ENCODE assay signal across 22 cellular contexts in the genomic region with DNA sequence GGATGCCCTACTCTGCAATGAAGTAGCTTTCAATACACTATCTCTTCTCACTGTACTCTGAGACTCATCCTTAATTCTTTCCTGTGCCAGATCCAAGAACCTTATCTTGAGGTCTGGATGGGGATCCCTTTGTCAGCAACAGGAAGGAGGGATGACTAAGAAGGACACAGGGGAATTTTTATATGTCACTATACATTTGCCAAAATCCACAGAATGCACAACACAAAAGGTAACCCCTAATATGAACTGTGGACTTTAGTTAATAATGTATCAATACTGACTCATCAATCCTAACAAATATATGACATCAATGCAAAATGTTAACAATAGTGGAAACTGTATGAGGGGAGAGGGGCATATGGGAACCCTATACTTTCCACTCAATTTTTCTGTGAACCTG. TPM values are rescaled to one million over a fixed set of nuclear protein-coding genes. Genes with fewer than 3 reads are reported as not detected.
DNase-seq lines count a peak whose midpoint lies in the region; FAIRE-seq and TF ChIP-seq lines count a peak whose summit lies in the region.
"Had no signal": no experiment of that assay in that cellular context is flagged by ENCODE, and none has a peak within 500 bp of the region (broad histone marks: within the 10 kb centered on the region; RNA-seq: fewer than 3 reads in every experiment).

No MANE protein-coding gene starts in this region.

- H3K27ac ChIP-seq in breast epithelium: no peak overlapping the region
- H3K27ac ChIP-seq in adrenal gland: peak overlapping the region in 4 of 5 donors; percentile 21 to 67 (median 50)
- H3K27ac ChIP-seq: BLaER1 had no signal

- H3K36me3 ChIP-seq in breast epithelium: no peaks in the 10 kb centered on the region
- H3K36me3 ChIP-seq in adrenal gland (replicated peaks in 1 of 2): no peaks in the 10 kb centered on the region
- H3K36me3 ChIP-seq: BLaER1 had no signal

- intact Hi-C loops in MCF 10A (cut with micrococcal nuclease) (no loop called here), breast epithelium (cut with DNase I; ENCODE audit: low total_unique reads) (no loop called here), adrenal gland (cut with DNase I) (no loop called here)

- no peak for TF ChIP-seq CTCF in MCF 10A (IDR thresholded peaks at IDR 0.05; ENCODE audit: unreplicated experiment)
- TF ChIP-seq CTCF in breast epithelium (IDR thresholded peaks at IDR 0.05): no peak
- TF ChIP-seq CTCF in adrenal gland (IDR thresholded peaks at IDR 0.05): no peak
- no peak for TF ChIP-seq CTCF in fibroblast of the aortic adventitia (IDR thresholded peaks at IDR 0.05; ENCODE audit: insufficient read depth, low read length)

- H3K4me1 Mint-ChIP-seq in MCF 10A (ENCODE audit: insufficient read depth, unreplicated experiment): no peaks in the 10 kb centered on the region

- POLR2A ChIA-PET in MCF 10A (lab: Yijun Ruan, JAX): interaction anchor here (0.5 to 1.5 kb wide), 2 partner anchors 8 to 196 kb away, joined by 3 to 4 read pairs; no protein-coding TSS in a partner anchor

- no peaks in the 10 kb centered on the region for H3K27me3 ChIP-seq in breast epithelium
- no peaks in the 10 kb centered on the region for H3K27me3 ChIP-seq in adrenal gland
- H3K27me3 ChIP-seq: BLaER1 had no signal

- DNase-seq in MCF 10A (ENCODE audit: unreplicated experiment) (peak; percentile 9), breast epithelium (ENCODE audit: low spot score in 2 of 2) (no peak), HT1080 (ENCODE audit: low read depth) (peak; percentile 50), adrenal gland (no peak), fibroblast of the aortic adventitia (ENCODE audit: low read depth) (peak; percentile 23), RCC 7860 (ENCODE audit: low spot score) (no peak), HUDEP-2 (lab: John Stamatoyannopoulos, UW; ENCODE audit: unreplicated experiment in 76 of 76) (no peak)
- no peak for DNase-seq in stimulated activated CD4-positive, alpha-beta T cell treated with anti-CD3 and anti-CD28 coated beads, Interleukin-12 subunit alpha, Interleukin-12 subunit beta, amount 100 ng/mL, for 4 hours
- DNase-seq: CD4-positive, alpha-beta memory T cell; DND-41; GF-D8; MM.1S; NCI-H1092; NCI-H1436 treated with DMSO at 0.1 percent for 48 hours; NCI-H2029 treated with DMSO at 0.1 percent for 48 hours; NCI-H2171; NCI-H446 treated with DMSO at 0.1 percent for 48 hours; NK-92 treated with Interleukin-12 subunit alpha and Interleukin-12 subunit beta, amount 100 ng/mL, for 24 hours; SIG-M5 had no signal

- no peak overlapping the region for H3K4me3 Mint-ChIP-seq in MCF 10A (ENCODE audit: unreplicated experiment)
- H3K4me3 Mint-ChIP-seq: CD4-positive, alpha-beta memory T cell had no signal

- TF ChIP-seq POLR2A in breast epithelium (IDR thresholded peaks at IDR 0.05): no peak
- no peak for TF ChIP-seq POLR2A in adrenal gland (IDR thresholded peaks at IDR 0.05)

- H3K27ac Mint-ChIP-seq in MCF 10A (ENCODE audit: low read depth, unreplicated experiment): no peak overlapping the region
- H3K27ac Mint-ChIP-seq: CD4-positive, alpha-beta memory T cell had no signal

- peaks cover 5% of the 10 kb centered on the region for H3K36me3 Mint-ChIP-seq in MCF 10A (ENCODE audit: insufficient read depth, unreplicated experiment)

- no peak for FAIRE-seq in RCC 7860 (lab: Jason Lieb, UNC)
- FAIRE-seq: A204.1, H1 had no signal

- CTCF ChIA-PET in MCF 10A (lab: Yijun Ruan, JAX): interaction anchor here (0.6 kb wide), 1 partner anchor 489 kb away, joined by 5 read pairs; no protein-coding TSS in a partner anchor

- H3K4me1 ChIP-seq in breast epithelium (no peaks in the 10 kb centered on the region), adrenal gland (replicated peaks in 1 of 2) (no peaks in the 10 kb centered on the region)

- H3K9me3 Mint-ChIP-seq in MCF 10A (ENCODE audit: unreplicated experiment): no peaks in the 10 kb centered on the region

- H3K27me3 Mint-ChIP-seq in MCF 10A (ENCODE audit: insufficient read depth, unreplicated experiment): no peaks in the 10 kb centered on the region

- H3K4me3 ChIP-seq in breast epithelium (no peak overlapping the region), adrenal gland (no peak overlapping the region), fibroblast of the aortic adventitia (ENCODE audit: low read depth, low read length) (no peak overlapping the region)
- H3K4me3 ChIP-seq: BLaER1 had no signal

- BruUV-seq in MCF 10A (replicated peaks; lab: Mats Ljungman, UMichigan): no TSS peak

- H3K9me3 ChIP-seq in breast epithelium (no peaks in the 10 kb centered on the region), adrenal gland (replicated peaks in 1 of 3) (no peaks in the 10 kb centered on the region)
- H3K9me3 ChIP-seq: BLaER1 had no signal

RNA-seq across cellular contexts. Expression of gene RBBP6, which starts 4.7 kb away (rescaled TPM):
- 50.1 and 57.3 TPM in 2 replicates for total RNA-seq in MCF 10A (2022)
- 10 to 100 TPM; 54.7 to 90.7 (median 67.8) TPM for total RNA-seq in breast epithelium
- 13.9 and 15.4 TPM in 2 replicates for total RNA-seq in HT1080 (2014; rRNA removed; shearing (Covaris generic))
- 19.0 and 25.9 TPM in 2 replicates for polyA plus RNA-seq in HT1080 (2015; cell fraction: cytosol; rRNA removed)
- 72.8 and 79.7 TPM in 2 replicates for polyA plus RNA-seq in HT1080 (2015; cell fraction: nucleus; rRNA removed)
- total RNA-seq in adrenal gland: 10 to 100 TPM; 34.5 to 57.8 (median 45.9) TPM
- polyA plus RNA-seq in adrenal gland: 10 to 100 TPM; 33.7 to 49.3 (median 44.7) TPM
- 30.7 and 37.6 TPM in 2 replicates for total RNA-seq in fibroblast of the aortic adventitia (ENCODE audit: low replicate concordance)

Comparison
In these comparisons a context has a peak if more than half of its experiments do, and no peak if none do; other contexts are left out.
1. DNase-seq: peak in MCF 10A (single experiment), HT1080 (single experiment) and fibroblast of the aortic adventitia (single experiment); none in breast epithelium (0 of 2), adrenal gland (0 of 7), stimulated activated CD4-positive, alpha-beta T cell treated with anti-CD3 and anti-CD28 coated beads, Interleukin-12 subunit alpha, Interleukin-12 subunit beta, amount 100 ng/mL, for 4 hours (single experiment), RCC 7860 (single experiment) and HUDEP-2 (0 of 76).
2. H3K27ac ChIP-seq: peak in adrenal gland (4 of 5); none in breast epithelium (0 of 2).